ENCODE assay signal across 1 cellular context in the genomic region with DNA sequence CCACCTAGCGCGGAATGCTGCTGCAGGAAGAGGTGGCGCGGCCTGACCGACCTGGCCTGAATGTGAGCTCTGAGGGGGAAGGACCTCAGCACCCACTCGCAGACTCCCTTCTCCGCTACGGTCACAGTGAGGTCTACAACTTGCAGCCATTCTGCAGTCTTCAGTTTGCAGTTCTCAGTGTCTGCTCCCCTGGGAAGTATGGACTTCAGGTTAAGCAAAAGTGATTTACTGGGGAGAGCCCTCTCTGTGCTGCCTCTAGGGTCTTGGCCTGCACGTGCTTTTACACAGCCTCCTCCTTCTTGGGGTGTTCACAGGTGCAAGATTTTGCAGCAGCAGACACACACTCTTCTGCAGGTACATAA.
TF ChIP-seq lines count a peak whose summit lies in the region.

No MANE protein-coding gene starts in this region.

TF ChIP-seq in IMR-90, 13 proteins besides CTCF, POLR2A, EP300 and RAD21:
- TF ChIP-seq NFE2L2 (IDR thresholded peaks at IDR 0.05; ENCODE audit: low read depth, low read length), result no peak
- TF ChIP-seq, protein P1, sequence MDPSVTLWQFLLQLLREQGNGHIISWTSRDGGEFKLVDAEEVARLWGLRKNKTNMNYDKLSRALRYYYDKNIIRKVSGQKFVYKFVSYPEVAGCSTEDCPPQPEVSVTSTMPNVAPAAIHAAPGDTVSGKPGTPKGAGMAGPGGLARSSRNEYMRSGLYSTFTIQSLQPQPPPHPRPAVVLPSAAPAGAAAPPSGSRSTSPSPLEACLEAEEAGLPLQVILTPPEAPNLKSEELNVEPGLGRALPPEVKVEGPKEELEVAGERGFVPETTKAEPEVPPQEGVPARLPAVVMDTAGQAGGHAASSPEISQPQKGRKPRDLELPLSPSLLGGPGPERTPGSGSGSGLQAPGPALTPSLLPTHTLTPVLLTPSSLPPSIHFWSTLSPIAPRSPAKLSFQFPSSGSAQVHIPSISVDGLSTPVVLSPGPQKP (IDR thresholded peaks at IDR 0.05; ENCODE audit: borderline replicate concordance, low read depth, low read length), result no peak
- TF ChIP-seq SMC3 (IDR thresholded peaks at IDR 0.05; ENCODE audit: low read depth, low read length), result no peak
- no peak for TF ChIP-seq RCOR1 (IDR thresholded peaks at IDR 0.05; ENCODE audit: insufficient replicate concordance, low read length)
- TF ChIP-seq BHLHE40 (IDR thresholded peaks at IDR 0.05; ENCODE audit: low read depth, low read length), result no peak
- no peak for TF ChIP-seq FOS (IDR thresholded peaks at IDR 0.05; ENCODE audit: low read depth, low read length)
- no peak for TF ChIP-seq MAFK (IDR thresholded peaks at IDR 0.05; ENCODE audit: low read depth, low read length)
- TF ChIP-seq, protein P2, sequence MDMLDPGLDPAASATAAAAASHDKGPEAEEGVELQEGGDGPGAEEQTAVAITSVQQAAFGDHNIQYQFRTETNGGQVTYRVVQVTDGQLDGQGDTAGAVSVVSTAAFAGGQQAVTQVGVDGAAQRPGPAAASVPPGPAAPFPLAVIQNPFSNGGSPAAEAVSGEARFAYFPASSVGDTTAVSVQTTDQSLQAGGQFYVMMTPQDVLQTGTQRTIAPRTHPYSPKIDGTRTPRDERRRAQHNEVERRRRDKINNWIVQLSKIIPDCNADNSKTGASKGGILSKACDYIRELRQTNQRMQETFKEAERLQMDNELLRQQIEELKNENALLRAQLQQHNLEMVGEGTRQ (IDR thresholded peaks at IDR 0.05; ENCODE audit: low read depth, low read length), result no peak
- no peak for TF ChIP-seq CHD1 (IDR thresholded peaks at IDR 0.05; ENCODE audit: low read depth, low read length)
- TF ChIP-seq MXI1 (IDR thresholded peaks at IDR 0.05; ENCODE audit: borderline replicate concordance, low read depth, low read length), result no peak
- no peak for TF ChIP-seq MAZ (IDR thresholded peaks at IDR 0.05; ENCODE audit: borderline replicate concordance, low read depth, low read length)
- TF ChIP-seq CEBPB (IDR thresholded peaks at IDR 0.05; ENCODE audit: low read depth, low read length), result no peak
- TF ChIP-seq RFX5 (IDR thresholded peaks at IDR 0.05; ENCODE audit: low read depth, low read length), result no peak
